Comparison of ENCODE assay signal across 8 cellular contexts in the genomic region with DNA sequence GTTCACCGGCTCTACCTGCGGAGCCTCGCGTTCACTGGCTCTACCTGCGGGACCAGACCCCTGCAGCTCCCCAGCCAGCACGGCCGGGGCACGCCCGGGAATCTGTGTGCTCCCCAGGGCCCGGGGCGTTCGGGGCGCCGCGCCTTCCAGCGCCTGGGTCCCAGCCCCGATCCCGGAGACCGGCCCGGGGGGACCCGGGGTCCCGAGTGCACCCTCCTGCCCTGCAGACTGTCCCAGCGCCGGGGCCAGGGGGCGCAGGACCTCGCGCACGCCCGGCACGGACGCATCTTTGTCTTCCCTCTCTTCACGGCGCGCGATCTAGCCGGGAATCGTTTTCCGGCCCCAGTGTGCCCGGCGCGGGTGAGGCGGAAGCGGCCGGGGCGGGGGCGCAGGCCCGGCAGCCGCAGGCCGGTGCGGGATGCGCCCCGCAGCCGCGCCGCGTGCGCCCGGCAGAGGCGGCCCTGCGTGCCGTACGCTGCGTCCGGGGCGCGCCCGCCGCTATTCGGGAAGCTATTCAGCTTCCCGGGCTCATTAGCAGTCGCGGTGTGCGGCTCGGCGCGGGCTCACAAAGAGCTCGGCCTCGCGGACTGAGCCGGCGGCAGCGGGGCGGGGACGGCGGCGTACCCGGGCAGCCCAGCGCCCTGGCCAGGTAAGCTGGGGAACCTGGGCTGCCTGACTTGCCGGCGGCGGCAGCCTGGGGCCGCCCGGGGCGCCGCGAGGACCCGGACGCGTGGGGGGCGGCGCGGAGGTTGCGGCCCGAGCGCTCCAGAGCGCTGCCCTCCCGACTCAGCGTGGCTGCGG. TPM values are rescaled to one million over a fixed set of nuclear protein-coding genes. Genes with fewer than 3 reads are reported as not detected.
DNase-seq lines count a peak whose midpoint lies in the region; ATAC-seq, FAIRE-seq and TF ChIP-seq lines count a peak whose summit lies in the region.

A gene (plus strand): TSS at position 345 of the 801 bp plus-strand sequence. CDS start 167,911 bp downstream, outside the sequence.

- H3K27ac Mint-ChIP-seq in activated CD8-positive, alpha-beta memory T cell treated with anti-CD3 and anti-CD28 coated beads, Interleukin-2, amount 10 ng/mL, durations not matched to agents 7 days and 5 days: no peak within 1 kb of the TSS
- no peak within 1 kb of the TSS for H3K27ac Mint-ChIP-seq in nephron progenitor cell

- H3K4me3 ChIP-seq in AG09309 (ENCODE audit: control insufficient read depth, low read depth, low read length) (peak within 1 kb of the TSS; percentile 44), IMR-90 (ENCODE audit: insufficient read depth, low read depth, low read length) (peak within 1 kb of the TSS; percentile 86), epithelial cell of proximal tubule (ENCODE audit: low read depth, low read length) (peak within 1 kb of the TSS; percentile 60), OCI-LY7 (ENCODE audit: low read depth, low read length, poor library complexity, severe bottlenecking) (no peak within 1 kb of the TSS)

- H3K4me1 Mint-ChIP-seq in activated CD8-positive, alpha-beta memory T cell treated with anti-CD3 and anti-CD28 coated beads, Interleukin-2, amount 10 ng/mL, durations not matched to agents 7 days and 5 days: peaks cover 24% of the 10 kb centered on the region
- H3K4me1 Mint-ChIP-seq in nephron progenitor cell: peaks cover 53% of the 10 kb centered on the region

- DNase-seq in AG09309 (ENCODE audit: low read depth): no peak
- peak; percentile 41 for DNase-seq in IMR-90
- no peak for DNase-seq in activated CD8-positive, alpha-beta memory T cell treated with anti-CD3 and anti-CD28 coated beads, Interleukin-2, amount 10 ng/mL, durations not matched to agents 7 days and 5 days
- no peak for DNase-seq in epithelial cell of proximal tubule (ENCODE audit: low read depth)
- DNase-seq in nephron progenitor cell: peak; percentile 69
- DNase-seq in urothelium cell line (ENCODE audit: low spot score): peak; percentile 44
- no peak for DNase-seq in NCI-H187 treated with DMSO at 0.1 percent for 48 hours (lab: John Stamatoyannopoulos, UW)
- DNase-seq in OCI-LY7 (ENCODE audit: low spot score): no peak

- H2AFZ ChIP-seq in IMR-90 (replicated peaks; ENCODE audit: low read length, poor library complexity): peak within 1 kb of the TSS; percentile 89
- H2AFZ ChIP-seq in OCI-LY7 (ENCODE audit: low read length): no peak within 1 kb of the TSS

- H2BK5ac ChIP-seq in IMR-90 (ENCODE audit: low read depth, low read length, poor library complexity, severe bottlenecking): peak within 1 kb of the TSS; percentile 57

- H3K18ac ChIP-seq in IMR-90 (ENCODE audit: low read depth, low read length): peak within 1 kb of the TSS; percentile 25; the same call in 1 of the 2 replicates

- TF ChIP-seq POLR2A in IMR-90 (IDR thresholded peaks at IDR 0.05; ENCODE audit: low read depth, low read length): no peak

- H3K14ac ChIP-seq in IMR-90 (replicated peaks; ENCODE audit: low read depth, low read length): 0 out of 2 replicates have a peak within 1 kb of the TSS, but pooled peaks have one; percentile 41

- no peaks in the 10 kb centered on the region for H3K27me3 ChIP-seq in IMR-90 (ENCODE audit: control insufficient read depth, insufficient read depth, low read length)

- H2BK15ac ChIP-seq in IMR-90 (ENCODE audit: low read depth, low read length): no peak within 1 kb of the TSS

- H3K9me1 ChIP-seq in IMR-90 (ENCODE audit: insufficient read depth, low read length): peaks cover 9% of the 10 kb centered on the region; the same call in 1 of the 2 replicates

- no peaks in the 10 kb centered on the region for H3K36me3 Mint-ChIP-seq in activated CD8-positive, alpha-beta memory T cell treated with anti-CD3 and anti-CD28 coated beads, Interleukin-2, amount 10 ng/mL, durations not matched to agents 7 days and 5 days
- no peaks in the 10 kb centered on the region for H3K36me3 Mint-ChIP-seq in nephron progenitor cell (ENCODE audit: low read depth)

- H2BK20ac ChIP-seq in IMR-90 (ENCODE audit: low read depth, low read length): no peak within 1 kb of the TSS

- TF ChIP-seq CTCF in AG09309 (IDR thresholded peaks at IDR 0.05; ENCODE audit: control insufficient read depth, insufficient read depth, low read depth, low read length, missing control alignments): no peak
- 0 out of 2 replicates have a peak, but pooled peaks have one; percentile 15 for TF ChIP-seq CTCF in IMR-90 (conservative IDR thresholded peaks at IDR 0.05; ENCODE audit: low read depth, low read length)
- peak; percentile 1 for TF ChIP-seq CTCF in epithelial cell of proximal tubule (conservative IDR thresholded peaks at IDR 0.05; ENCODE audit: low read depth, low read length)
- no peak for TF ChIP-seq CTCF in nephron progenitor cell (IDR thresholded peaks at IDR 0.05)
- no peak for TF ChIP-seq CTCF in OCI-LY7 (conservative IDR thresholded peaks at IDR 0.05; ENCODE audit: low read length)

- H3K79me2 ChIP-seq in OCI-LY7 (ENCODE audit: insufficient read depth, low read depth, low read length): no peaks in the 10 kb centered on the region

- WGBS in IMR-90 (ENCODE audit: extremely low coverage in 2 of 2, insufficient read length in 1 of 2), 2 experiments: 1% methylated on average over 35 of the region's 109 CpGs; no CpG with 5 or more reads in 1 of the 2 experiments

- H3K27ac ChIP-seq in IMR-90 (ENCODE audit: insufficient read depth, low read length) (peak within 1 kb of the TSS; percentile 59; the same call in 1 of the 2 replicates), OCI-LY7 (ENCODE audit: low read depth, low read length, poor library complexity, severe bottlenecking) (no peak within 1 kb of the TSS)

- TF ChIP-seq RAD21 in IMR-90 (IDR thresholded peaks at IDR 0.05; ENCODE audit: low read length): no peak

- peak within 1 kb of the TSS; percentile 23 for H2BK120ac ChIP-seq in IMR-90 (ENCODE audit: low read depth, low read length)

- H3K27me3 Mint-ChIP-seq in activated CD8-positive, alpha-beta memory T cell treated with anti-CD3 and anti-CD28 coated beads, Interleukin-2, amount 10 ng/mL, durations not matched to agents 7 days and 5 days: peaks cover 27% of the 10 kb centered on the region
- H3K27me3 Mint-ChIP-seq in nephron progenitor cell (ENCODE audit: low read depth, poor library complexity): peaks cover 7% of the 10 kb centered on the region

- dilution Hi-C loops in IMR-90 (cut with HindIII; ENCODE audit: low sequenced_read_pairs, unreplicated experiment): no loop called here

- H4K5ac ChIP-seq in IMR-90 (ENCODE audit: low read depth, low read length): peak within 1 kb of the TSS; percentile 57

- H3K79me1 ChIP-seq in IMR-90 (ENCODE audit: low read depth in 1 of 2, low read length in 2 of 2): peaks cover 9 to 43% of the 10 kb centered on the region in 2 experiments; a peak in 3 of 4 replicates

- POLR2A ChIA-PET in IMR-90 (lab: Charles Lee; ENCODE audit: unreplicated experiment): no interaction called here
- POLR2A ChIA-PET in OCI-LY7 (lab: Charles Lee): no interaction called here

- H3K9me3 Mint-ChIP-seq in activated CD8-positive, alpha-beta memory T cell treated with anti-CD3 and anti-CD28 coated beads, Interleukin-2, amount 10 ng/mL, durations not matched to agents 7 days and 5 days (ENCODE audit: low read depth): no peaks in the 10 kb centered on the region
- no peaks in the 10 kb centered on the region for H3K9me3 Mint-ChIP-seq in nephron progenitor cell

- peak within 1 kb of the TSS; percentile 90 for H2AK9ac ChIP-seq in IMR-90 (replicated peaks; ENCODE audit: low read depth, low read length, poor library complexity)

- in situ Hi-C loops in IMR-90 (cut with MboI; ENCODE audit: low sequenced_read_pairs): loop anchor here (10.0 kb wide), 1 partner anchor 89 kb away; no protein-coding TSS in a partner anchor

- peak within 1 kb of the TSS; percentile 28 for H2AK5ac ChIP-seq in IMR-90 (ENCODE audit: low read depth, low read length)

- no peaks in the 10 kb centered on the region for H3K9me2 ChIP-seq in OCI-LY7 (ENCODE audit: insufficient read depth, low read length)

- H3K9me3 ChIP-seq in IMR-90 (ENCODE audit: control insufficient read depth, insufficient read depth, low read length) (no peaks in the 10 kb centered on the region), OCI-LY7 (ENCODE audit: low read length) (no peaks in the 10 kb centered on the region)

- H4K91ac ChIP-seq in IMR-90 (ENCODE audit: insufficient read depth, low read depth, low read length): peak within 1 kb of the TSS; percentile 49; the same call in 1 of the 2 replicates

- H3K4me1 ChIP-seq in IMR-90 (ENCODE audit: control insufficient read depth, insufficient read depth, low read length) (peaks cover 8% of the 10 kb centered on the region; the same call in 1 of the 2 replicates), OCI-LY7 (ENCODE audit: insufficient read depth, low read length, poor library complexity, severe bottlenecking) (no peaks in the 10 kb centered on the region)

- H4K8ac ChIP-seq in IMR-90 (ENCODE audit: low read depth in 2 of 2, low read length in 2 of 2): peak within 1 kb of the TSS; percentile 69 to 90; a peak in 3 of 4 replicates

- intact Hi-C loops in IMR-90 (cut with micrococcal nuclease) (no loop called here), OCI-LY7 (cut with micrococcal nuclease; ENCODE audit: unreplicated experiment) (no loop called here)

- CTCF ChIA-PET in IMR-90 (lab: Yijun Ruan, JAX): no interaction called here
- CTCF ChIA-PET in activated CD8-positive, alpha-beta memory T cell treated with anti-CD3 and anti-CD28 coated beads, Interleukin-2, amount 10 ng/mL, durations not matched to agents 7 days and 5 days (lab: Charles Lee): interaction anchor here (0.9 to 1.4 kb wide), 3 partner anchors 37 to 101 kb away, joined by 3 to 5 read pairs (median 3); no protein-coding TSS in a partner anchor
- CTCF ChIA-PET in OCI-LY7 (lab: Charles Lee; ENCODE audit: unreplicated experiment): no interaction called here

- H3K56ac ChIP-seq in IMR-90 (ENCODE audit: extremely low read depth, insufficient read depth, low read length): peak within 1 kb of the TSS; percentile 11; the same call in 1 of the 2 replicates

- FAIRE-seq in urothelium cell line (lab: Jason Lieb, UNC): no peak

- H4K20me1 ChIP-seq in IMR-90 (ENCODE audit: insufficient read depth, low read length) (peaks cover 7% of the 10 kb centered on the region; the same call in 1 of the 2 replicates), OCI-LY7 (ENCODE audit: insufficient read depth, low read length) (no peaks in the 10 kb centered on the region)

- peak; percentile 63 for ATAC-seq in IMR-90 (ENCODE audit: low read depth)
- peak; percentile 56 for ATAC-seq in activated CD8-positive, alpha-beta memory T cell treated with anti-CD3 and anti-CD28 coated beads, Interleukin-2, amount 10 ng/mL, durations not matched to agents 7 days and 5 days

- peak within 1 kb of the TSS; percentile 57 for H3K4me3 Mint-ChIP-seq in activated CD8-positive, alpha-beta memory T cell treated with anti-CD3 and anti-CD28 coated beads, Interleukin-2, amount 10 ng/mL, durations not matched to agents 7 days and 5 days
- peak within 1 kb of the TSS; percentile 84 for H3K4me3 Mint-ChIP-seq in nephron progenitor cell

- peak within 1 kb of the TSS; percentile 72 for H3K9ac ChIP-seq in IMR-90 (ENCODE audit: low read depth, low read length)

- H3K4ac ChIP-seq in IMR-90 (ENCODE audit: low read depth, low read length): peak within 1 kb of the TSS; percentile 52

- BruUV-seq in IMR-90 (replicated peaks; lab: Mats Ljungman, UMichigan) (no TSS peak), OCI-LY7 (replicated peaks; lab: Mats Ljungman, UMichigan) (no TSS peak)

- H3K4me2 ChIP-seq in IMR-90 (ENCODE audit: low read depth, low read length): peak within 1 kb of the TSS; percentile 98
- H3K4me2 ChIP-seq in OCI-LY7 (ENCODE audit: low read length): no peak within 1 kb of the TSS

- no peaks in the 10 kb centered on the region for H3K36me3 ChIP-seq in IMR-90 (ENCODE audit: control insufficient read depth, insufficient read depth, low read length)
- no peaks in the 10 kb centered on the region for H3K36me3 ChIP-seq in OCI-LY7 (ENCODE audit: insufficient read depth, low read length)

- peak within 1 kb of the TSS; percentile 88 for H3K23ac ChIP-seq in IMR-90 (ENCODE audit: low read depth, low read length)

RNA-seq across cellular contexts. Expression of the gene that starts here (rescaled TPM):
- total RNA-seq in IMR-90 (2012; rRNA removed) (27.8 and 33.0 TPM in 2 replicates), epithelial cell of proximal tubule (30.0 and 36.5 TPM in 2 replicates), OCI-LY7 (2022) (not detected in 2 replicates)
- 21.7 and 26.5 TPM in 2 replicates for polyA plus RNA-seq in IMR-90 (2012; rRNA removed)
- polyA plus RNA-seq in IMR-90 (2012; cell fraction: cytosol; rRNA removed): 14.7 and 25.1 TPM in 2 replicates
- 35.8 and 49.9 TPM in 2 replicates for polyA plus RNA-seq in IMR-90 (2012; cell fraction: nucleus; rRNA removed; ENCODE audit: low replicate concordance)
- total RNA-seq in activated CD8-positive, alpha-beta memory T cell treated with anti-CD3 and anti-CD28 coated beads, Interleukin-2, amount 10 ng/mL, durations not matched to agents 7 days and 5 days: 1 to 10 TPM; 2.6 to 7.9 TPM
- not detected in 2 replicates for total RNA-seq in OCI-LY7 (2014; rRNA removed; shearing (Covaris generic))

Comparison
In these comparisons a context has a peak if more than half of its experiments do, and no peak if none do; other contexts are left out.
1. DNase-seq: peak in IMR-90 (single experiment), nephron progenitor cell (single experiment) and urothelium cell line (single experiment); none in AG09309 (single experiment), activated CD8-positive, alpha-beta memory T cell treated with anti-CD3 and anti-CD28 coated beads, Interleukin-2, amount 10 ng/mL, durations not matched to agents 7 days and 5 days (single experiment), epithelial cell of proximal tubule (single experiment), NCI-H187 treated with DMSO at 0.1 percent for 48 hours (single experiment) and OCI-LY7 (single experiment).
2. CTCF ChIP-seq: peak in IMR-90 (single experiment) and epithelial cell of proximal tubule (single experiment); none in AG09309 (single experiment), nephron progenitor cell (single experiment) and OCI-LY7 (single experiment).